Comparison of ENCODE assay signal across 29 cellular contexts in the genomic region with DNA sequence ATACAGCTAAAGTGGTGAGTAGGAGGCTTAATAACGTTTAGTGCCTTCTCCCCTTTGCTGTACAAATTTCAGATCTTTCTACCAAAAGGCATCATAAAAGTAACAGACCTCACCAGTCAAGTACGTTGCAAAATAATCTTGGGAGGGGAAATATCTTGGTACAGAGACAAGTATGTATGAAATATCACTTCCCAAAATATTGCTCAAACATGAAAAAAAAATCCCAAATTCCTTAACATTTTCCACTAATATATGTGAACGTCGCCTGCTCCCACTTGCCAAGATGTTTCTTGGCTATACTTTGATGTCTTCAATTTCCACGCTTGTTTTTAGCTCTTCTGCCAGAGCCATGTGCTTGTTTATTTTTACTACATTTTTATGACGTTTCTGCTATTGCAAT.
DNase-seq lines count a peak whose midpoint lies in the region; ATAC-seq and TF ChIP-seq lines count a peak whose summit lies in the region.
"Had no signal": no experiment of that assay in that cellular context is flagged by ENCODE, and none has a peak within 500 bp of the region (broad histone marks: within the 10 kb centered on the region; RNA-seq: fewer than 3 reads in every experiment).

No MANE protein-coding gene starts in this region.

- intact Hi-C loops in ovary (cut with DNase I), result no loop called here
- intact Hi-C loops in PC-9 (cut with micrococcal nuclease; ENCODE audit: unreplicated experiment), result no loop called here

- no peak for TF ChIP-seq CTCF in AG09309 (IDR thresholded peaks at IDR 0.05; ENCODE audit: control insufficient read depth, insufficient read depth, low read depth, low read length, missing control alignments)
- no peak for TF ChIP-seq CTCF in fibroblast of villous mesenchyme (IDR thresholded peaks at IDR 0.05; ENCODE audit: insufficient read depth, low read depth, low read length)
- TF ChIP-seq CTCF in ovary (IDR thresholded peaks at IDR 0.05), result no peak
- no peak for TF ChIP-seq CTCF in PC-9 (conservative IDR thresholded peaks at IDR 0.05)

- H3K4me3 ChIP-seq in AG09309 (ENCODE audit: control insufficient read depth, low read depth, low read length) (no peak overlapping the region), adipocyte (ENCODE audit: low read length) (peak overlapping the region; percentile 17), fibroblast of villous mesenchyme (ENCODE audit: low read depth, low read length) (no peak overlapping the region), ovary (no peak overlapping the region), PC-9 (no peak overlapping the region)
- H3K4me3 ChIP-seq: BLaER1 treated with 17β-estradiol and CSF1 and Interleukin-3, amounts not matched to agents 10 nM and 100 nM; GM12878; spleen; thyroid gland had no signal

- H3F3A ChIP-seq in PC-9 (ENCODE audit: insufficient read depth, low read depth), result no peaks in the 10 kb centered on the region

- peak; percentile 56 for TF ChIP-seq EP300 in ovary (IDR thresholded peaks at IDR 0.05)

- no peaks in the 10 kb centered on the region for H3K9me2 ChIP-seq in PC-9 (ENCODE audit: insufficient read depth)

- no peak for ATAC-seq in GM19463 (IDR thresholded peaks at IDR 0.05; ENCODE audit: unreplicated experiment)
- ATAC-seq: activated naive CD8-positive, alpha-beta T cell treated with anti-CD3 and anti-CD28 coated beads, Interleukin-2, amount 50 U/mL, for 24 hours; GM12878; HCT116 had no signal

- DNase-seq in AG09309 (ENCODE audit: low read depth) (peak; percentile 3), adipocyte (ENCODE audit: low read depth) (peak; percentile 0), fibroblast of villous mesenchyme (ENCODE audit: low read depth) (peak; percentile 1), ovary (peak in 1 of 5 donors; percentile 56), AG08395 (ENCODE audit: low spot score) (no peak), PC-9 (no peak)
- no peak for DNase-seq in stimulated activated CD4-positive, alpha-beta T cell treated with anti-CD3 and anti-CD28 coated beads, Interleukin-1b, Interleukin-23, amount 100 ng/mL, for 48 hours
- DNase-seq: activated CD4-positive, alpha-beta memory T cell treated with anti-CD3 and anti-CD28 coated beads, Interleukin-2, amount 10 ng/mL, durations not matched to agents 7 days and 5 days; activated CD4-positive, alpha-beta T cell treated with anti-CD3 and anti-CD28 coated beads for 1 hour; activated CD8-positive, alpha-beta memory T cell treated with anti-CD3 and anti-CD28 coated beads, Interleukin-2, amount 50 U/mL, for 4 hours; activated naive CD4-positive, alpha-beta T cell; activated naive CD8-positive, alpha-beta T cell treated with anti-CD3 and anti-CD28 coated beads, Interleukin-2, amount 50 U/mL, for 24 hours; DMS153; kidney glomerular epithelial cell; NCI-H1417 treated with DMSO at 0.1 percent for 48 hours; NCI-H2081 treated with DMSO at 0.1 percent for 48 hours; NCI-H226; NCI-H526 treated with DMSO at 0.1 percent for 48 hours; NK-92 treated with Interleukin-12 subunit alpha and Interleukin-12 subunit beta, amount 100 ng/mL, for 24 hours; retina; spleen; stimulated activated CD8-positive, alpha-beta memory T cell treated with anti-CD3 and anti-CD28 coated beads, Interleukin-4, amount 100 ng/mL, for 48 hours; T-helper 2 cell; thyroid gland had no signal

- peaks cover 51% of the 10 kb centered on the region for H3K4me1 ChIP-seq in adipocyte (ENCODE audit: control insufficient read depth, insufficient read depth, low read length)
- peaks cover 17% of the 10 kb centered on the region for H3K4me1 ChIP-seq in ovary (ENCODE audit: insufficient read depth)
- no peaks in the 10 kb centered on the region for H3K4me1 ChIP-seq in PC-9 (replicated peaks; ENCODE audit: insufficient read depth)
- H3K4me1 ChIP-seq: parathyroid adenoma had no signal

- no peaks in the 10 kb centered on the region for H3K79me2 ChIP-seq in PC-9 (ENCODE audit: low read depth)
- H3K79me2 ChIP-seq: parathyroid adenoma had no signal

- CTCF ChIA-PET in PC-9 (lab: Charles Lee), result no interaction called here

- peak overlapping the region in 1 of 2 donors; percentile 33 for H3K27ac ChIP-seq in ovary
- no peak overlapping the region for H3K27ac ChIP-seq in PC-9
- H3K27ac ChIP-seq: parathyroid adenoma, thyroid gland had no signal

- TF ChIP-seq POLR2A in ovary (IDR thresholded peaks at IDR 0.05), result no peak

- H4K20me1 ChIP-seq in PC-9 (ENCODE audit: insufficient read depth), result no peaks in the 10 kb centered on the region
- H4K20me1 ChIP-seq: BLaER1 treated with 17β-estradiol and CSF1 and Interleukin-3, amounts not matched to agents 10 nM and 100 nM had no signal

- H3K9me3 ChIP-seq in adipocyte (ENCODE audit: control insufficient read depth, low read length) (no peaks in the 10 kb centered on the region), ovary (no peaks in the 10 kb centered on the region), PC-9 (ENCODE audit: insufficient read depth, low read depth) (no peaks in the 10 kb centered on the region)
- H3K9me3 ChIP-seq: BLaER1 treated with 17β-estradiol and CSF1 and Interleukin-3, amounts not matched to agents 10 nM and 100 nM; spleen; thyroid gland had no signal

- no peaks in the 10 kb centered on the region for H3K27me3 ChIP-seq in adipocyte (replicated peaks; ENCODE audit: control insufficient read depth, insufficient read depth, low read length)
- no peaks in the 10 kb centered on the region for H3K27me3 ChIP-seq in ovary
- peaks cover 84% of the 10 kb centered on the region for H3K27me3 ChIP-seq in PC-9 (ENCODE audit: insufficient read depth, low read depth)
- H3K27me3 ChIP-seq: BLaER1 treated with 17β-estradiol and CSF1 and Interleukin-3, amounts not matched to agents 10 nM and 100 nM; thyroid gland had no signal

- WGBS in ovary, 3 donors, result 2 to 5% (median 4%) methylated on average over 6 of the region's 6 CpGs

- H3K4me2 ChIP-seq in PC-9, result no peak overlapping the region

- POLR2A ChIA-PET in PC-9 (lab: Charles Lee; ENCODE audit: unreplicated experiment), result no interaction called here

- no peaks in the 10 kb centered on the region for H3K36me3 ChIP-seq in adipocyte (ENCODE audit: control insufficient read depth, insufficient read depth, low read length, severe bottlenecking)
- H3K36me3 ChIP-seq in ovary, result no peaks in the 10 kb centered on the region
- H3K36me3 ChIP-seq in PC-9 (ENCODE audit: low read depth), result no peaks in the 10 kb centered on the region
- H3K36me3 ChIP-seq: BLaER1 treated with 17β-estradiol and CSF1 and Interleukin-3, amounts not matched to agents 10 nM and 100 nM; spleen; thyroid gland had no signal

- peak overlapping the region; percentile 82 for H3K9ac ChIP-seq in adipocyte (ENCODE audit: low read length)
- H3K9ac ChIP-seq: BLaER1 treated with 17β-estradiol and CSF1 and Interleukin-3, amounts not matched to agents 10 nM and 100 nM; parathyroid adenoma had no signal

- H2AFZ ChIP-seq in PC-9, result no peak overlapping the region
- H2AFZ ChIP-seq: parathyroid adenoma had no signal

- no TSS peak for BruUV-seq in PC-9 (replicated peaks; lab: Mats Ljungman, UMichigan)

Comparison
In these comparisons a context has a peak if more than half of its experiments do, and no peak if none do; other contexts are left out.
1. DNase-seq: peak in AG09309 (single experiment), adipocyte (single experiment) and fibroblast of villous mesenchyme (single experiment); none in AG08395 (single experiment), stimulated activated CD4-positive, alpha-beta T cell treated with anti-CD3 and anti-CD28 coated beads, Interleukin-1b, Interleukin-23, amount 100 ng/mL, for 48 hours (single experiment) and PC-9 (0 of 2).